8 cellular contexts compared by ENCODE assay signal in the genomic region with DNA sequence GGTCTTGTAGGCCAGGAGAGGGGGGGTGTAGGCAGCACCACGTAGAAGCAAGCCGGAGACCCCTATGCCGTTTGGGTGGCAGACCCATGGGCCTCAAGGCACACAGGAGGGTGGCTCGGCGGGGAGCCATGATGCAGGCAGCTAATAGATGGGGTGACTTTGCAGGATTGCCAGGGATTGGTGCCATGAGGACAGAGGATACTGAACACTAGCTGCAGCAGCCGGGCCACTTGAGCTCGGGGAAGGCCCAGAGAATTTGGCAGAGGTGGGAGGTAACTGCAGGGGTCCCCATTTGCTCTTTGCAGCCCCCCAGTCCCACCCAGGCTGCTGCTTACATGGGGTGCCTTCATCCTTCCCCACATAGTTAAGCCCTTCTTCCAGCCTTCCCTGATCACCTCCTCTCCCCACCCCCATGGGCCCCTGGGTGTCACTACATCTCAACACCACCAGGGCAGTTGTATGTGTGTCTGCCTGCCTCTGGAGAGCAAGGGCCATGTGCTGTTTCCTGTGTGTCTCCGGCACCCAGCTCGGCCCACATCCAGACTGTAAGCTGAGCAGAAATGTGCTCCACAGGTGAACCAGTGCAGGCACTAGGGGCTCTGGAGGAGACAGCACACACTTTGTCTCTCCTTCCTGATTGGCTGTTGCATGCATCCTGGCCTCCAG. TPM values are rescaled to one million over a fixed set of nuclear protein-coding genes. Genes with fewer than 3 reads are reported as not detected.
DNase-seq lines count a peak whose midpoint lies in the region; ATAC-seq and TF ChIP-seq lines count a peak whose summit lies in the region.

No MANE protein-coding gene starts in this region.

- peaks cover 54% of the 10 kb centered on the region for H3K4me1 ChIP-seq in OCI-LY7 (ENCODE audit: insufficient read depth, low read length, poor library complexity, severe bottlenecking)

- peak overlapping the region; percentile 76 for H3K4me3 Mint-ChIP-seq in endothelial cell (ENCODE audit: unreplicated experiment)
- H3K4me3 Mint-ChIP-seq in activated T-helper 2 cell treated with anti-CD3 and anti-CD28 coated beads, Interferon-gamma antibody, Interleukin-2, Interleukin-4, amounts not matched to agents 10 μg/mL and 5 μg/mL and 100 μg/mL, durations not matched to agents 14 hours and 24 hours and 36 hours (ENCODE audit: low read depth), result no peak overlapping the region

- H3K9me2 ChIP-seq in OCI-LY7 (ENCODE audit: insufficient read depth, low read length), result no peaks in the 10 kb centered on the region

- intact Hi-C loops in OCI-LY7 (cut with micrococcal nuclease; ENCODE audit: unreplicated experiment), result loop anchor here (1.0 to 2.0 kb wide), 3 partner anchors 26 to 104 kb away; partner anchors contain the start of gene RAI1
- intact Hi-C loops in activated T-helper 2 cell treated with anti-CD3 and anti-CD28 coated beads, Interferon-gamma antibody, Interleukin-2, Interleukin-4, amounts not matched to agents 10 μg/mL and 5 μg/mL and 100 μg/mL, durations not matched to agents 14 hours and 24 hours and 36 hours (cut with micrococcal nuclease), result loop anchor here (2.0 to 5.0 kb wide), 4 partner anchors 32 to 102 kb away; no protein-coding TSS in a partner anchor

- peak; percentile 64 for TF ChIP-seq CTCF in OCI-LY7 (conservative IDR thresholded peaks at IDR 0.05; ENCODE audit: low read length)
- TF ChIP-seq CTCF in endothelial cell (IDR thresholded peaks at IDR 0.05; ENCODE audit: unreplicated experiment), result no peak

- POLR2A ChIA-PET in OCI-LY7 (lab: Charles Lee), result interaction anchor here (0.5 to 1.8 kb wide), 5 partner anchors 18 to 113 kb away, joined by 3 to 7 read pairs (median 4); no protein-coding TSS in a partner anchor

- H3K27me3 Mint-ChIP-seq in endothelial cell (ENCODE audit: unreplicated experiment), result peaks cover 24% of the 10 kb centered on the region
- H3K27me3 Mint-ChIP-seq in activated T-helper 2 cell treated with anti-CD3 and anti-CD28 coated beads, Interferon-gamma antibody, Interleukin-2, Interleukin-4, amounts not matched to agents 10 μg/mL and 5 μg/mL and 100 μg/mL, durations not matched to agents 14 hours and 24 hours and 36 hours (ENCODE audit: low read depth), result peaks cover 21% of the 10 kb centered on the region

- H4K20me1 ChIP-seq in OCI-LY7 (ENCODE audit: insufficient read depth, low read length), result no peaks in the 10 kb centered on the region

- H3K9me3 Mint-ChIP-seq in endothelial cell (ENCODE audit: unreplicated experiment), result no peaks in the 10 kb centered on the region
- H3K9me3 Mint-ChIP-seq in activated T-helper 2 cell treated with anti-CD3 and anti-CD28 coated beads, Interferon-gamma antibody, Interleukin-2, Interleukin-4, amounts not matched to agents 10 μg/mL and 5 μg/mL and 100 μg/mL, durations not matched to agents 14 hours and 24 hours and 36 hours, result no peaks in the 10 kb centered on the region

- H3K27ac Mint-ChIP-seq in endothelial cell (ENCODE audit: unreplicated experiment), result no peak overlapping the region
- H3K27ac Mint-ChIP-seq in activated T-helper 2 cell treated with anti-CD3 and anti-CD28 coated beads, Interferon-gamma antibody, Interleukin-2, Interleukin-4, amounts not matched to agents 10 μg/mL and 5 μg/mL and 100 μg/mL, durations not matched to agents 14 hours and 24 hours and 36 hours, result no peak overlapping the region

- no peaks in the 10 kb centered on the region for H3K79me2 ChIP-seq in OCI-LY7 (ENCODE audit: insufficient read depth, low read depth, low read length)

- peak overlapping the region; percentile 68 for H3K4me3 ChIP-seq in OCI-LY7 (ENCODE audit: low read depth, low read length, poor library complexity, severe bottlenecking)

- no peak for ATAC-seq in GM21737 (IDR thresholded peaks at IDR 0.05; ENCODE audit: unreplicated experiment)

- H3K27ac ChIP-seq in OCI-LY7 (ENCODE audit: low read depth, low read length, poor library complexity, severe bottlenecking), result peak overlapping the region; percentile 99

- peak overlapping the region; percentile 89 for H3K4me2 ChIP-seq in OCI-LY7 (ENCODE audit: low read length)

- no peaks in the 10 kb centered on the region for H3K9me3 ChIP-seq in OCI-LY7 (ENCODE audit: low read length)

- peaks cover 25% of the 10 kb centered on the region for H3K4me1 Mint-ChIP-seq in endothelial cell (ENCODE audit: unreplicated experiment)
- H3K4me1 Mint-ChIP-seq in activated T-helper 2 cell treated with anti-CD3 and anti-CD28 coated beads, Interferon-gamma antibody, Interleukin-2, Interleukin-4, amounts not matched to agents 10 μg/mL and 5 μg/mL and 100 μg/mL, durations not matched to agents 14 hours and 24 hours and 36 hours (ENCODE audit: low read depth), result peaks cover 6% of the 10 kb centered on the region

- CTCF ChIA-PET in OCI-LY7 (lab: Charles Lee; ENCODE audit: unreplicated experiment), result interaction anchor here (1.3 kb wide), 1 partner anchor 24 kb away, joined by 3 read pairs; no protein-coding TSS in a partner anchor

- H3K36me3 ChIP-seq in OCI-LY7 (ENCODE audit: insufficient read depth, low read length), result no peaks in the 10 kb centered on the region

- H3K36me3 Mint-ChIP-seq in endothelial cell (ENCODE audit: low read depth, unreplicated experiment), result no peaks in the 10 kb centered on the region
- no peaks in the 10 kb centered on the region for H3K36me3 Mint-ChIP-seq in activated T-helper 2 cell treated with anti-CD3 and anti-CD28 coated beads, Interferon-gamma antibody, Interleukin-2, Interleukin-4, amounts not matched to agents 10 μg/mL and 5 μg/mL and 100 μg/mL, durations not matched to agents 14 hours and 24 hours and 36 hours (ENCODE audit: low read depth)

- H2AFZ ChIP-seq in OCI-LY7 (ENCODE audit: low read length), result no peak overlapping the region

- DNase-seq in NCI-H2081 (lab: John Stamatoyannopoulos, UW), result peak; percentile 9 to 31
- no peak for DNase-seq in NCI-H2081 treated with DMSO at 0.1 percent for 48 hours (lab: John Stamatoyannopoulos, UW)
- DNase-seq in OCI-LY7 (ENCODE audit: low spot score), result peak; percentile 82
- DNase-seq in endothelial cell (ENCODE audit: low spot score), result no peak
- DNase-seq in retina, result peak; percentile 41
- no peak for DNase-seq in NOMO-1 treated with dmso at 0.1 percent for 144 hours (lab: John Stamatoyannopoulos, UW; ENCODE audit: unreplicated experiment)
- DNase-seq in activated T-helper 2 cell treated with anti-CD3 and anti-CD28 coated beads, Interferon-gamma antibody, Interleukin-2, Interleukin-4, amounts not matched to agents 10 μg/mL and 5 μg/mL and 100 μg/mL, durations not matched to agents 14 hours and 24 hours and 36 hours (ENCODE audit: low spot score), result no peak

- no TSS peak for BruUV-seq in OCI-LY7 (replicated peaks; lab: Mats Ljungman, UMichigan)

RNA-seq across cellular contexts. Expression of gene SREBF1, which starts 52.1 kb away (rescaled TPM):
- total RNA-seq in OCI-LY7 (2014; rRNA removed; shearing (Covaris generic)), result 48.4 and 70.4 TPM in 2 replicates
- total RNA-seq in OCI-LY7 (2022), result 187 and 213 TPM in 2 replicates
- total RNA-seq in endothelial cell (ENCODE audit: unreplicated experiment), result 146 TPM
- total RNA-seq in activated T-helper 2 cell treated with anti-CD3 and anti-CD28 coated beads, Interferon-gamma antibody, Interleukin-2, Interleukin-4, amounts not matched to agents 10 μg/mL and 5 μg/mL and 100 μg/mL, durations not matched to agents 14 hours and 24 hours and 36 hours, result 166 and 175 TPM in 2 replicates

Comparison
In these comparisons a context has a peak if more than half of its experiments do, and no peak if none do; other contexts are left out.
1. DNase-seq: peak in NCI-H2081 (2 of 2), OCI-LY7 (single experiment) and retina (single experiment); none in NCI-H2081 treated with DMSO at 0.1 percent for 48 hours (single experiment), endothelial cell (single experiment), NOMO-1 treated with dmso at 0.1 percent for 144 hours (single experiment) and activated T-helper 2 cell treated with anti-CD3 and anti-CD28 coated beads, Interferon-gamma antibody, Interleukin-2, Interleukin-4, amounts not matched to agents 10 μg/mL and 5 μg/mL and 100 μg/mL, durations not matched to agents 14 hours and 24 hours and 36 hours (single experiment).